Comparison of ENCODE assay signal across 1 cellular context in the genomic region with DNA sequence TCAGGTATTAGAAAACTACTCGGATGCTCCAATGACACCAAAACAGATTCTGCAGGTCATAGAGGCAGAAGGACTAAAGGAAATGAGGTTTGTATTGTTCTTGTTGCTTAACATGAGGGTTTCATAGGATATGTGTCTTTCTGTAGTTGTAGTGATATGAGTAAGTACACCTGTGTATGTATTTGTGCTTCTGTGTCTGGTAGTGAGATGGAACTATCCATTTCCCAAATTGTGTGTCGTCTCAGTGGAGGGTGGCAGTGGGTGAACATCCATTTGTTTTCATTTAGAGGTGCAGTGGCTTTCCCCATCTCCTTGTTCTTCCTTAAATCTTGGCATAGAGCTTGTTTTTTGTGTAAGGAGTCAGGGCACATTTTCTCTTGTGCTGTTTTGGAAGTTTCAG.
TF ChIP-seq lines count a peak whose summit lies in the region.

No MANE protein-coding gene starts in this region.

TF ChIP-seq in GM12878, 131 proteins besides CTCF, POLR2A, EP300 and RAD21:
- TF ChIP-seq DPF2 (IDR thresholded peaks at IDR 0.05) = no peak
- TF ChIP-seq, protein P1, sequence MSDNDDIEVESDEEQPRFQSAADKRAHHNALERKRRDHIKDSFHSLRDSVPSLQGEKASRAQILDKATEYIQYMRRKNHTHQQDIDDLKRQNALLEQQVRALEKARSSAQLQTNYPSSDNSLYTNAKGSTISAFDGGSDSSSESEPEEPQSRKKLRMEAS (IDR thresholded peaks at IDR 0.05; ENCODE audit: low read depth, low read length) = no peak
- no peak for TF ChIP-seq ZNF384 (IDR thresholded peaks at IDR 0.05; ENCODE audit: borderline replicate concordance, low read depth, low read length)
- TF ChIP-seq ETV6 (conservative IDR thresholded peaks at IDR 0.05 in 1 of 2, IDR thresholded peaks at IDR 0.05 in 1 of 2; ENCODE audit: borderline replicate concordance in 1 of 2, low read depth in 1 of 2) = peak in 1 of 2 experiments; percentile 52; a peak in 1 of 4 replicates
- peak; percentile 75 for TF ChIP-seq JUNB (IDR thresholded peaks at IDR 0.05)
- TF ChIP-seq MTA3 (IDR thresholded peaks at IDR 0.05; ENCODE audit: borderline replicate concordance, low read length) = 0 out of 2 replicates have a peak, but pooled peaks have one; percentile 20
- peak; percentile 79; the same call in 1 of the 2 replicates for TF ChIP-seq IRF4 (IDR thresholded peaks at IDR 0.05; ENCODE audit: low read depth, low read length)
- TF ChIP-seq SMARCA5 (IDR thresholded peaks at IDR 0.05) = no peak
- peak; percentile 59; the same call in 1 of the 2 replicates for TF ChIP-seq EED (IDR thresholded peaks at IDR 0.05; ENCODE audit: low read depth)
- no peak for TF ChIP-seq MXI1 (IDR thresholded peaks at IDR 0.05; ENCODE audit: low read depth, low read length)
- TF ChIP-seq CREM (IDR thresholded peaks at IDR 0.05; ENCODE audit: low read depth) = 0 out of 2 replicates have a peak, but pooled peaks have one; percentile 14
- no peak for TF ChIP-seq CEBPZ (IDR thresholded peaks at IDR 0.05; ENCODE audit: low read depth, low read length)
- TF ChIP-seq FOXM1 (IDR thresholded peaks at IDR 0.05; ENCODE audit: low read depth, low read length) = peak; percentile 26; the same call in 1 of the 2 replicates
- peak; percentile 61 for TF ChIP-seq RUNX3 (IDR thresholded peaks at IDR 0.05; ENCODE audit: low read length)
